8 cellular contexts compared by ENCODE assay signal in the genomic region with DNA sequence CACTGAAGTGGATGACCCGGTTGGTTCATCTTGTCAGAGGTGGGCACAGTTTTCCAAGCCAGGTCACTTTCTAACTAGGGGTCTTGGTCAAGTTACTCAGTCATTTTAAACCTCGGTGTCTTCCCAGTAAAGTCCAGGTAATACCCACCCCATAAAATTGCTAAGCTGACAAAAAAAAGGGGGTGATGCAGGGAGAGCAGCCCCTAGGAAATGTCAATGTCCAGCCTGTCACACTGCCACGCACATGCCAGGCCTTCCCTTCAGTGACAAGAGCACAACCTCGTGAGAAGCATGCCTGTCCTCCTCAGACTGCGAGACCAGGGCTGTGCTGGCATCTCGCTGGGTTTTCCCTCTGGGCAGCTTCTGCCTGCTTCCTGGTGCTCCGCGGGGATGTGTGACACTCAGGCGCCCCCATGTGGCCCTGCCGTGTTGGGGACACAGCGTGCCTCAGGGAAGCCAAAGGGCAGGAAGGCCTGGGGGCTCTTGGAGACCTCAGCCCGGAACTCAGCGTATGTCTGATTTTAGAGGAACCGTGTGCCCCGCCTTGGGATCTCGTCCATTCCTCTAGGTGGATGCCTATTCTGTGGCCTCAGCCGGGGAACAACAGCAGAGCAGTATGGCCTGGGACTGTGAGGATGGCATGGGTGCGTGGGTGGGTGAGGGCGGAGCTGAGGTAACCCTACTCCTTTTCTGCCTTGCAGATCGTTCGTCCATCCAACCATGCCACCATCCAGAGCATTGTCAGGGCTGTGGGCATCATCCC. TPM values are rescaled to one million over a fixed set of nuclear protein-coding genes. Genes with fewer than 3 reads are reported as not detected.
DNase-seq lines count a peak whose midpoint lies in the region; ATAC-seq and TF ChIP-seq lines count a peak whose summit lies in the region.

No MANE protein-coding gene starts in this region.

- no peak overlapping the region for H3K23ac ChIP-seq in IMR-90 (ENCODE audit: low read depth, low read length)

- H2BK5ac ChIP-seq in IMR-90 (ENCODE audit: low read depth, low read length, poor library complexity, severe bottlenecking): no peak overlapping the region

- H3K4me3 Mint-ChIP-seq in osteocyte (ENCODE audit: unreplicated experiment): no peak overlapping the region

- H3K4me2 ChIP-seq in IMR-90 (ENCODE audit: low read depth, low read length): no peak overlapping the region

- H2BK15ac ChIP-seq in IMR-90 (ENCODE audit: low read depth, low read length): no peak overlapping the region

- no peak overlapping the region for H2AK5ac ChIP-seq in IMR-90 (ENCODE audit: low read depth, low read length)

- CTCF ChIA-PET in IMR-90 (lab: Yijun Ruan, JAX): interaction anchor here (0.6 to 3.8 kb wide), 11 partner anchors 12 to 317 kb away, joined by 3 to 36 read pairs (median 3); partner anchors contain the start of gene GDF10

- H3K36me3 Mint-ChIP-seq in osteocyte (ENCODE audit: unreplicated experiment): no peaks in the 10 kb centered on the region

- ATAC-seq in GM18867 (IDR thresholded peaks at IDR 0.05; ENCODE audit: unreplicated experiment): peak; percentile 78
- peak; percentile 98 for ATAC-seq in IMR-90 (ENCODE audit: low read depth)
- ATAC-seq in gastroesophageal sphincter: peak; percentile 72

- H4K5ac ChIP-seq in IMR-90 (ENCODE audit: low read depth, low read length): no peak overlapping the region

- H2BK120ac ChIP-seq in IMR-90 (ENCODE audit: low read depth, low read length): no peak overlapping the region

- no peaks in the 10 kb centered on the region for H3K9me1 ChIP-seq in IMR-90 (ENCODE audit: insufficient read depth, low read length)

- H4K8ac ChIP-seq in IMR-90 (ENCODE audit: low read depth in 2 of 2, low read length in 2 of 2): no peak overlapping the region

- no peaks in the 10 kb centered on the region for H4K20me1 ChIP-seq in IMR-90 (ENCODE audit: insufficient read depth, low read length)

- no peak overlapping the region for H3K56ac ChIP-seq in IMR-90 (ENCODE audit: extremely low read depth, insufficient read depth, low read length)

- H3K9me3 Mint-ChIP-seq in osteocyte (ENCODE audit: unreplicated experiment): no peaks in the 10 kb centered on the region

- H3K9me3 ChIP-seq in IMR-90 (ENCODE audit: control insufficient read depth, insufficient read depth, low read length) (no peaks in the 10 kb centered on the region), SJCRH30 (replicated peaks) (no peaks in the 10 kb centered on the region), gastroesophageal sphincter (no peaks in the 10 kb centered on the region), thymus (ENCODE audit: control insufficient read depth) (no peaks in the 10 kb centered on the region)

- no peaks in the 10 kb centered on the region for H3K4me1 Mint-ChIP-seq in osteocyte (ENCODE audit: unreplicated experiment)

- H3K4ac ChIP-seq in IMR-90 (ENCODE audit: low read depth, low read length): no peak overlapping the region

- no peak overlapping the region for H3K18ac ChIP-seq in IMR-90 (ENCODE audit: low read depth, low read length)

- peaks cover 14% of the 10 kb centered on the region for H3K27me3 ChIP-seq in IMR-90 (ENCODE audit: control insufficient read depth, insufficient read depth, low read length)
- H3K27me3 ChIP-seq in SJCRH30: no peaks in the 10 kb centered on the region
- peaks cover 5% of the 10 kb centered on the region for H3K27me3 ChIP-seq in gastroesophageal sphincter
- H3K27me3 ChIP-seq in thymus (ENCODE audit: control insufficient read depth, insufficient read depth): no peaks in the 10 kb centered on the region

- H3K27ac ChIP-seq in IMR-90 (ENCODE audit: insufficient read depth, low read length) (no peak overlapping the region), SJCRH30 (no peak overlapping the region), gastroesophageal sphincter (no peak overlapping the region), thymus (ENCODE audit: low read depth) (peak overlapping the region; percentile 92)

- POLR2A ChIA-PET in IMR-90 (lab: Charles Lee; ENCODE audit: unreplicated experiment): no interaction called here

- TF ChIP-seq EP300 in gastroesophageal sphincter (IDR thresholded peaks at IDR 0.05): no peak

- peak; percentile 44; the same call in 1 of the 2 replicates for TF ChIP-seq POLR2A in IMR-90 (IDR thresholded peaks at IDR 0.05; ENCODE audit: low read depth, low read length)
- no peak for TF ChIP-seq POLR2A in gastroesophageal sphincter (IDR thresholded peaks at IDR 0.05)

- dilution Hi-C loops in IMR-90 (cut with HindIII; ENCODE audit: low sequenced_read_pairs, unreplicated experiment): no loop called here

- 50% methylated on average over 1 of the region's 21 CpGs; no CpG with 5 or more reads in 1 of the 2 experiments for WGBS in IMR-90 (ENCODE audit: extremely low coverage in 2 of 2, insufficient read length in 1 of 2), 2 experiments
- WGBS in gastroesophageal sphincter (ENCODE audit: low coverage in 1 of 2), 2 donors: 0% methylated on average over 1 of the region's 21 CpGs; no CpG with 5 or more reads in 1 of the 2 donors
- WGBS in thymus: 26% methylated on average over 21 of the region's 21 CpGs

- H3K27ac Mint-ChIP-seq in osteocyte (ENCODE audit: unreplicated experiment): no peak overlapping the region

- DNase-seq in AG10803 (ENCODE audit: low read depth) (peak; percentile 72), IMR-90 (peak; percentile 67), SJCRH30 (peak; percentile 52 to 66), activated gamma-delta T cell treated with Interleukin-2 at 50 U/mL for 16 hours (peak; percentile 78), osteocyte (ENCODE audit: extremely low spot score, unreplicated experiment) (peak; percentile 89)

- no peaks in the 10 kb centered on the region for H3K79me1 ChIP-seq in IMR-90 (ENCODE audit: low read depth in 1 of 2, low read length in 2 of 2)

- H3K4me3 ChIP-seq in AG10803 (ENCODE audit: low read length): no peak overlapping the region
- H3K4me3 ChIP-seq in IMR-90 (ENCODE audit: insufficient read depth, low read depth, low read length): no peak overlapping the region
- no peak overlapping the region for H3K4me3 ChIP-seq in SJCRH30
- H3K4me3 ChIP-seq in gastroesophageal sphincter: no peak overlapping the region
- peak overlapping the region; percentile 11 for H3K4me3 ChIP-seq in thymus (ENCODE audit: low read length)

- peaks cover 12% of the 10 kb centered on the region for H3K27me3 Mint-ChIP-seq in osteocyte (ENCODE audit: unreplicated experiment)

- no peak overlapping the region for H3K9ac ChIP-seq in IMR-90 (ENCODE audit: low read depth, low read length)

- no peaks in the 10 kb centered on the region for H3K36me3 ChIP-seq in IMR-90 (ENCODE audit: control insufficient read depth, insufficient read depth, low read length)
- H3K36me3 ChIP-seq in SJCRH30: no peaks in the 10 kb centered on the region
- H3K36me3 ChIP-seq in gastroesophageal sphincter: no peaks in the 10 kb centered on the region
- no peaks in the 10 kb centered on the region for H3K36me3 ChIP-seq in thymus (ENCODE audit: control insufficient read depth, insufficient read depth)

- H2BK20ac ChIP-seq in IMR-90 (ENCODE audit: low read depth, low read length): no peak overlapping the region

- H4K91ac ChIP-seq in IMR-90 (ENCODE audit: insufficient read depth, low read depth, low read length): no peak overlapping the region

- TF ChIP-seq RAD21 in IMR-90 (IDR thresholded peaks at IDR 0.05; ENCODE audit: low read length): peak; percentile 99

- intact Hi-C loops in IMR-90 (cut with micrococcal nuclease): loop anchor here (1.0 to 10.0 kb wide), 3 partner anchors 265 to 317 kb away; no protein-coding TSS in a partner anchor

- peak overlapping the region; percentile 71 for H2AFZ ChIP-seq in IMR-90 (replicated peaks; ENCODE audit: low read length, poor library complexity)

- no peak overlapping the region for H2AK9ac ChIP-seq in IMR-90 (replicated peaks; ENCODE audit: low read depth, low read length, poor library complexity)

- in situ Hi-C loops in IMR-90 (cut with MboI; ENCODE audit: low sequenced_read_pairs): no loop called here

- no peaks in the 10 kb centered on the region for H3K4me1 ChIP-seq in IMR-90 (ENCODE audit: control insufficient read depth, insufficient read depth, low read length)
- no peaks in the 10 kb centered on the region for H3K4me1 ChIP-seq in SJCRH30
- H3K4me1 ChIP-seq in gastroesophageal sphincter: peaks cover 0 to 15% (median 0%) of the 10 kb centered on the region in 3 donors
- peaks cover 28% of the 10 kb centered on the region for H3K4me1 ChIP-seq in thymus (ENCODE audit: control insufficient read depth, insufficient read depth, low read length)

- TF ChIP-seq CTCF in AG10803 (conservative IDR thresholded peaks at IDR 0.05; ENCODE audit: low read length) (peak; percentile 90), IMR-90 (conservative IDR thresholded peaks at IDR 0.05; ENCODE audit: low read depth, low read length) (peak; percentile 94), gastroesophageal sphincter (IDR thresholded peaks at IDR 0.05) (peak in 3 of 4 experiments; percentile 62 to 83 (median 83)), osteocyte (IDR thresholded peaks at IDR 0.05) (peak; percentile 79)

- no peak overlapping the region for H3K14ac ChIP-seq in IMR-90 (replicated peaks; ENCODE audit: low read depth, low read length)

- BruUV-seq in IMR-90 (replicated peaks; lab: Mats Ljungman, UMichigan): no TSS peak

TF ChIP-seq in IMR-90, 13 proteins besides CTCF, POLR2A, EP300 and RAD21 (continues in another document):
- TF ChIP-seq SMC3 (IDR thresholded peaks at IDR 0.05; ENCODE audit: low read depth, low read length): peak; percentile 99

RNA-seq across cellular contexts. Expression of gene GDF2, which starts 10.2 kb away (rescaled TPM):
- under 0.01 TPM in 1 of 2 replicates, not detected in the other for total RNA-seq in IMR-90 (2012; rRNA removed)
- 0.04 TPM in 1 of 2 replicates, not detected in the other for polyA plus RNA-seq in IMR-90 (2012; rRNA removed)
- not detected in 2 replicates for polyA plus RNA-seq in IMR-90 (2012; cell fraction: cytosol; rRNA removed)
- polyA plus RNA-seq in IMR-90 (2012; cell fraction: nucleus; rRNA removed; ENCODE audit: low replicate concordance): not detected in 2 replicates
- not detected in 2 replicates for total RNA-seq in SJCRH30 (2014; rRNA removed; shearing (Covaris generic))
- total RNA-seq in gastroesophageal sphincter: not detected
- not detected in 2 replicates for total RNA-seq in osteocyte
- 0.02 TPM for polyA plus RNA-seq in thymus

RNA-seq across cellular contexts. Expression of gene GDF10, which starts 12.1 kb away (rescaled TPM):
- total RNA-seq in IMR-90 (2012; rRNA removed): not detected in 2 replicates
- polyA plus RNA-seq in IMR-90 (2012; rRNA removed): 0.26 and 0.34 TPM in 2 replicates
- 0.10 and 0.12 TPM in 2 replicates for polyA plus RNA-seq in IMR-90 (2012; cell fraction: cytosol; rRNA removed)
- polyA plus RNA-seq in IMR-90 (2012; cell fraction: nucleus; rRNA removed; ENCODE audit: low replicate concordance): 0.16 TPM in 1 of 2 replicates, not detected in the other
- not detected in 2 replicates for total RNA-seq in SJCRH30 (2014; rRNA removed; shearing (Covaris generic))
- total RNA-seq in gastroesophageal sphincter: 10 to 100 TPM in 2 of 4 donors, 1 to 10 TPM in 2; 5.8 to 29.7 (median 10.8) TPM
- not detected in 2 replicates for total RNA-seq in osteocyte
- polyA plus RNA-seq in thymus: 0.39 TPM

RNA-seq across cellular contexts. Expression of gene RBP3, which starts 36.1 kb away (rescaled TPM):
- total RNA-seq in IMR-90 (2012; rRNA removed): not detected in 2 replicates
- not detected in 2 replicates for polyA plus RNA-seq in IMR-90 (2012; rRNA removed)
- polyA plus RNA-seq in IMR-90 (2012; cell fraction: cytosol; rRNA removed): not detected in 2 replicates
- not detected in 2 replicates for polyA plus RNA-seq in IMR-90 (2012; cell fraction: nucleus; rRNA removed; ENCODE audit: low replicate concordance)
- total RNA-seq in SJCRH30 (2014; rRNA removed; shearing (Covaris generic)): not detected in 2 replicates
- total RNA-seq in gastroesophageal sphincter: not detected
- not detected in 2 replicates for total RNA-seq in osteocyte
- polyA plus RNA-seq in thymus: 0.05 TPM
